In the genomic region with DNA sequence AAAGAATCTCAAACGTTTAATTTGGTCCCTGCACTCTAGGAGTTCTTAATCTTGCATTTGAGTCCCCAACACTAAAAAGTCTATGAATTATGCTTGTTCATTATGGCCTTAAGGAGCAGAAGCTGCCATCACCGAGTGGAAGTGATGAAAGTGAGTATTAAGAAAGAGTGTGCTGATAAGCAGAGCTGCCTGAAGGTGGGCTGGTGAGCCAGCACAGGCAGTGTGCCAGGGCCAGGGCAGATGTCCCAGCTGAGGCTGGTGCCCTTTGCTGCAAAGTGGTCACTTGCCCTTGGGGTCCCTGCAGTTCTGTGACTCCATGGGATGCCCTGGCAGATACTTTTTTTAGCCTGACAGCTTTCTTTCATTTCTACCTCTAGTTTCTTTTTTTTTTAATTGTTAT, we compare ENCODE assay signal across 15 cellular contexts.
A peak's percentile ranks its signal among the peaks of the same experiment; 100 is the strongest.
DNase-seq lines count a peak whose midpoint lies in the region; ATAC-seq, FAIRE-seq and TF ChIP-seq lines count a peak whose summit lies in the region.
"Had no signal": no experiment of that assay in that cellular context is flagged by ENCODE, and none has a peak within 500 bp of the region (broad histone marks: within the 10 kb centered on the region; RNA-seq: fewer than 3 reads in every experiment).

No MANE protein-coding gene starts in this region.

- H3K27me3 ChIP-seq in mammary epithelial cell (ENCODE audit: insufficient read depth, low read length) = no peaks in the 10 kb centered on the region
- H3K27me3 ChIP-seq: body of pancreas had no signal

- POLR2A ChIA-PET in MCF 10A (lab: Yijun Ruan, JAX) = no interaction called here

- H3K9me3 Mint-ChIP-seq in MCF 10A (ENCODE audit: unreplicated experiment) (no peaks in the 10 kb centered on the region), chondrocyte (ENCODE audit: low read depth) (no peaks in the 10 kb centered on the region)

- intact Hi-C loops in mammary epithelial cell (cut with micrococcal nuclease) = no loop called here
- intact Hi-C loops in MCF 10A (cut with micrococcal nuclease) = no loop called here
- intact Hi-C loops in head of caudate nucleus (cut with DNase I) = no loop called here

- no peaks in the 10 kb centered on the region for H3K79me2 ChIP-seq in mammary epithelial cell (ENCODE audit: insufficient read depth, low read length)

- no peak overlapping the region for H3K4me3 ChIP-seq in mammary epithelial cell (replicated peaks in 1 of 3; ENCODE audit: insufficient read depth in 1 of 3, low read depth in 2 of 3, low read length in 3 of 3)
- no peak overlapping the region for H3K4me3 ChIP-seq in fibroblast of villous mesenchyme (ENCODE audit: low read depth, low read length)
- H3K4me3 ChIP-seq: body of pancreas had no signal

- H3K27ac Mint-ChIP-seq in MCF 10A (ENCODE audit: low read depth, unreplicated experiment) (no peak overlapping the region), chondrocyte (ENCODE audit: unreplicated experiment) (no peak overlapping the region)

- in situ Hi-C loops in mammary epithelial cell (cut with MboI; ENCODE audit: low sequenced_read_pairs in 2 of 2) = no loop called here

- H3K4me1 ChIP-seq in mammary epithelial cell (ENCODE audit: insufficient read depth, low read length) = peaks cover 10% of the 10 kb centered on the region
- H3K4me1 ChIP-seq: body of pancreas had no signal

- TF ChIP-seq CTCF in mammary epithelial cell (conservative IDR thresholded peaks at IDR 0.05 in 1 of 2, IDR thresholded peaks at IDR 0.05 in 1 of 2; ENCODE audit: extremely low read depth in 1 of 2, insufficient read depth in 1 of 2, low read depth in 1 of 2, low read length in 2 of 2) (no peak), MCF 10A (IDR thresholded peaks at IDR 0.05; ENCODE audit: unreplicated experiment) (no peak), fibroblast of villous mesenchyme (IDR thresholded peaks at IDR 0.05; ENCODE audit: insufficient read depth, low read depth, low read length) (no peak), chondrocyte (IDR thresholded peaks at IDR 0.05) (no peak)

- H3K36me3 Mint-ChIP-seq in MCF 10A (ENCODE audit: insufficient read depth, unreplicated experiment) (no peaks in the 10 kb centered on the region), chondrocyte (ENCODE audit: low read depth) (no peaks in the 10 kb centered on the region)

- peak overlapping the region; percentile 7 for H3K4me2 ChIP-seq in mammary epithelial cell (ENCODE audit: insufficient read depth, low read depth, low read length)

- H2AFZ ChIP-seq in mammary epithelial cell (ENCODE audit: low read depth, low read length) = no peak overlapping the region

- DNase-seq in mammary epithelial cell (no peak), MCF 10A (ENCODE audit: unreplicated experiment) (no peak), fibroblast of villous mesenchyme (ENCODE audit: low read depth) (peak; percentile 41), urothelium cell line (ENCODE audit: low spot score) (peak; percentile 32), chondrocyte (ENCODE audit: low spot score) (no peak), head of caudate nucleus (no peak)
- DNase-seq: activated T-cell treated with anti-CD3 and anti-CD28 coated beads, Interleukin-2, amount 50 U/mL, for 1 hour; body of pancreas; NCI-H2029 treated with DMSO at 0.1 percent for 48 hours; spleen had no signal

- dilution Hi-C loops in mammary epithelial cell (cut with HindIII; ENCODE audit: low sequenced_read_pairs) = no loop called here

- H3K9ac ChIP-seq in mammary epithelial cell (ENCODE audit: insufficient read depth, low read length) = no peak overlapping the region

- no peak overlapping the region for H3K4me3 Mint-ChIP-seq in MCF 10A (ENCODE audit: unreplicated experiment)
- no peak overlapping the region for H3K4me3 Mint-ChIP-seq in chondrocyte (ENCODE audit: unreplicated experiment)

- CTCF ChIA-PET in mammary epithelial cell (lab: Charles Lee; ENCODE audit: low non-redundant PET) (no interaction called here), MCF 10A (lab: Yijun Ruan, JAX) (interaction anchor here (0.5 to 1.2 kb wide), 6 partner anchors 10 to 1693 kb away, joined by 3 read pairs; no protein-coding TSS in a partner anchor)

- 13% methylated on average over 2 of the region's 2 CpGs for WGBS in mammary epithelial cell (ENCODE audit: low coverage, missing lambda C conversion rate)

- no peaks in the 10 kb centered on the region for H4K20me1 ChIP-seq in mammary epithelial cell (ENCODE audit: insufficient read depth, low read length)

- no peak overlapping the region for H3K27ac ChIP-seq in mammary epithelial cell (ENCODE audit: insufficient read depth, low read depth, low read length)
- H3K27ac ChIP-seq: body of pancreas, RWPE1 had no signal

- no peaks in the 10 kb centered on the region for H3K36me3 ChIP-seq in mammary epithelial cell (ENCODE audit: insufficient read depth, low read length)
- H3K36me3 ChIP-seq: spleen had no signal

- ATAC-seq in SK-N-SH treated with all-trans-retinoic acid at 6 μM for 48 hours = peak; percentile 68
- no peak for ATAC-seq in HG02642 (IDR thresholded peaks at IDR 0.05; ENCODE audit: poor library complexity, unreplicated experiment)
- ATAC-seq: body of pancreas, HepG2 had no signal

- no peak for FAIRE-seq in urothelium cell line (lab: Jason Lieb, UNC)
- FAIRE-seq: HepG2, islet of Langerhans had no signal

- H3K27me3 Mint-ChIP-seq in MCF 10A (ENCODE audit: insufficient read depth, unreplicated experiment) (no peaks in the 10 kb centered on the region), chondrocyte (ENCODE audit: low read depth) (no peaks in the 10 kb centered on the region)

- no peaks in the 10 kb centered on the region for H3K9me3 ChIP-seq in mammary epithelial cell (replicated peaks; ENCODE audit: insufficient read depth, low read length)
- H3K9me3 ChIP-seq: body of pancreas had no signal

- BruUV-seq in mammary epithelial cell (replicated peaks; lab: Mats Ljungman, UMichigan) = no TSS peak
- no TSS peak for BruUV-seq in MCF 10A (replicated peaks; lab: Mats Ljungman, UMichigan)

- no peaks in the 10 kb centered on the region for H3K4me1 Mint-ChIP-seq in MCF 10A (ENCODE audit: insufficient read depth, unreplicated experiment)
- H3K4me1 Mint-ChIP-seq in chondrocyte (ENCODE audit: low read depth) = peaks cover 30% of the 10 kb centered on the region

TF ChIP-seq in SK-N-SH treated with all-trans-retinoic acid at 6 μM for 48 hours, 23 proteins besides CTCF, POLR2A, EP300 and RAD21:
- TF ChIP-seq GLIS3 (CRISPR knock-in tag; IDR thresholded peaks at IDR 0.05) (no peak), ISL1 (CRISPR knock-in tag; IDR thresholded peaks at IDR 0.05) (no peak), SNAI2 (CRISPR knock-in tag; IDR thresholded peaks at IDR 0.05) (no peak), ZNF565 (CRISPR knock-in tag; conservative IDR thresholded peaks at IDR 0.05; ENCODE audit: low read depth) (no peak), ZFP30 (CRISPR knock-in tag; IDR thresholded peaks at IDR 0.05) (no peak), ZNF8 (CRISPR knock-in tag; IDR thresholded peaks at IDR 0.05) (no peak), PPARA (CRISPR knock-in tag; IDR thresholded peaks at IDR 0.05; ENCODE audit: borderline replicate concordance) (no peak), ZC3H10 (CRISPR knock-in tag; IDR thresholded peaks at IDR 0.05) (no peak), RARB (CRISPR knock-in tag; IDR thresholded peaks at IDR 0.05) (no peak)
- TF ChIP-seq, protein P1, sequence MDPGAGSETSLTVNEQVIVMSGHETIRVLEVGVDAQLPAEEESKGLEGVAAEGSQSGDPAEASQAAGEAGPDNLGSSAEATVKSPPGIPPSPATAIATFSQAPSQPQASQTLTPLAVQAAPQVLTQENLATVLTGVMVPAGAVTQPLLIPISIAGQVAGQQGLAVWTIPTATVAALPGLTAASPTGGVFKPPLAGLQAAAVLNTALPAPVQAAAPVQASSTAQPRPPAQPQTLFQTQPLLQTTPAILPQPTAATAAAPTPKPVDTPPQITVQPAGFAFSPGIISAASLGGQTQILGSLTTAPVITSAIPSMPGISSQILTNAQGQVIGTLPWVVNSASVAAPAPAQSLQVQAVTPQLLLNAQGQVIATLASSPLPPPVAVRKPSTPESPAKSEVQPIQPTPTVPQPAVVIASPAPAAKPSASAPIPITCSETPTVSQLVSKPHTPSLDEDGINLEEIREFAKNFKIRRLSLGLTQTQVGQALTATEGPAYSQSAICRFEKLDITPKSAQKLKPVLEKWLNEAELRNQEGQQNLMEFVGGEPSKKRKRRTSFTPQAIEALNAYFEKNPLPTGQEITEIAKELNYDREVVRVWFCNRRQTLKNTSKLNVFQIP (CRISPR knock-in tag; IDR thresholded peaks at IDR 0.05; ENCODE audit: borderline replicate concordance, low read depth) = no peak
- TF ChIP-seq, protein P2, sequence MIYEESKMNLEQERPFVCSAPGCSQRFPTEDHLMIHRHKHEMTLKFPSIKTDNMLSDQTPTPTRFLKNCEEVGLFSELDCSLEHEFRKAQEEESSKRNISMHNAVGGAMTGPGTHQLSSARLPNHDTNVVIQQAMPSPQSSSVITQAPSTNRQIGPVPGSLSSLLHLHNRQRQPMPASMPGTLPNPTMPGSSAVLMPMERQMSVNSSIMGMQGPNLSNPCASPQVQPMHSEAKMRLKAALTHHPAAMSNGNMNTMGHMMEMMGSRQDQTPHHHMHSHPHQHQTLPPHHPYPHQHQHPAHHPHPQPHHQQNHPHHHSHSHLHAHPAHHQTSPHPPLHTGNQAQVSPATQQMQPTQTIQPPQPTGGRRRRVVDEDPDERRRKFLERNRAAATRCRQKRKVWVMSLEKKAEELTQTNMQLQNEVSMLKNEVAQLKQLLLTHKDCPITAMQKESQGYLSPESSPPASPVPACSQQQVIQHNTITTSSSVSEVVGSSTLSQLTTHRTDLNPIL (CRISPR knock-in tag; IDR thresholded peaks at IDR 0.05; ENCODE audit: low read depth) = no peak

Comparison
In these comparisons a context has a peak if more than half of its experiments do, and no peak if none do; other contexts are left out.
1. DNase-seq: peak in fibroblast of villous mesenchyme (single experiment) and urothelium cell line (single experiment); none in mammary epithelial cell (single experiment), MCF 10A (single experiment), chondrocyte (single experiment) and head of caudate nucleus (0 of 42).